In genomic region chr18:44803019-44803650, GRCh38 we compare ENCODE assay signal across 8 cellular contexts.
DNase-seq lines count a peak whose midpoint lies in the region; ATAC-seq and TF ChIP-seq lines count a peak whose summit lies in the region.

No MANE protein-coding gene starts in this region.

- intact Hi-C loops in stomach (cut with DNase I; ENCODE audit: low total_unique reads) = no loop called here

- TF ChIP-seq EP300 in stomach (IDR thresholded peaks at IDR 0.05) = peak; percentile 96

- H3K4me1 Mint-ChIP-seq in WTC11 = peaks cover 20% of the 10 kb centered on the region

- H3K27ac Mint-ChIP-seq in WTC11 = no peak overlapping the region

- H3K36me3 Mint-ChIP-seq in WTC11 = peaks cover 14% of the 10 kb centered on the region

- H3K9me3 ChIP-seq in stomach = no peaks in the 10 kb centered on the region

- POLR2A ChIA-PET in HEK293T (lab: Yijun Ruan, JAX) (interaction anchor here (0.6 to 1.1 kb wide), 2 partner anchors 11 to 13 kb away, joined by 3 to 4 read pairs; no protein-coding TSS in a partner anchor), WTC11 (lab: Charles Lee) (no interaction called here)

- H3K4me1 ChIP-seq in stomach = peaks cover 36 to 93% (median 72%) of the 10 kb centered on the region in 4 donors

- TF ChIP-seq CTCF in WTC11 (IDR thresholded peaks at IDR 0.05) (no peak), stomach (IDR thresholded peaks at IDR 0.05) (no peak)

- no peak overlapping the region for H3K4me3 ChIP-seq in stomach

- H3K27ac ChIP-seq in stomach = peak overlapping the region; percentile 59 to 90 (median 85)

- WGBS in stomach, 5 donors = 18 to 37% (median 27%) methylated on average over 7 of the region's 7 CpGs

- no peaks in the 10 kb centered on the region; the same call in 1 of the 2 replicates for H3K27me3 Mint-ChIP-seq in WTC11 (ENCODE audit: low read depth)

- H3K4me3 Mint-ChIP-seq in WTC11 = no peak overlapping the region

- DNase-seq in HEK293T (ENCODE audit: extremely low spot score) = peak; percentile 10
- DNase-seq in WTC11 (ENCODE audit: low spot score) = no peak
- peak; percentile 16 for DNase-seq in iPS-NIHi11 (ENCODE audit: low spot score)
- DNase-seq in stomach = peak; percentile 78
- no peak for DNase-seq in activated CD4-positive, alpha-beta T cell treated with anti-CD3 and anti-CD28 coated beads, Interleukin-2, amount 50 U/mL, for 48 hours
- DNase-seq in NOMO-1 treated with DMSO at 0.1 percent for 48 hours (lab: John Stamatoyannopoulos, UW; ENCODE audit: unreplicated experiment) = no peak
- no peak for DNase-seq in GDM1 (lab: John Stamatoyannopoulos, UW)

- no peaks in the 10 kb centered on the region for H3K27me3 ChIP-seq in stomach

- CTCF ChIA-PET in HEK293T (lab: Yijun Ruan, JAX) = interaction anchor here (0.6 kb wide), 1 partner anchor 636 kb away, joined by 3 read pairs; no protein-coding TSS in a partner anchor
- CTCF ChIA-PET in WTC11 (lab: Charles Lee) = no interaction called here

- H3K9me3 Mint-ChIP-seq in WTC11 = peaks cover 15% of the 10 kb centered on the region

- no peak for TF ChIP-seq POLR2A in stomach (IDR thresholded peaks at IDR 0.05)

- ATAC-seq in WTC11 = peak; percentile 89
- ATAC-seq in GM18867 (IDR thresholded peaks at IDR 0.05; ENCODE audit: unreplicated experiment) = no peak

- H3K36me3 ChIP-seq in stomach = no peaks in the 10 kb centered on the region

TF ChIP-seq in HEK293T, 16 proteins besides CTCF, POLR2A, EP300 and RAD21:
- TF ChIP-seq SP1 (IDR thresholded peaks at IDR 0.05) = no peak
- TF ChIP-seq LEF1 (IDR thresholded peaks at IDR 0.05; ENCODE audit: borderline replicate concordance) = no peak

TF ChIP-seq in WTC11, 78 proteins besides CTCF, POLR2A, EP300 and RAD21:
- TF ChIP-seq E2F4 (CRISPR knock-in tag; IDR thresholded peaks at IDR 0.05; ENCODE audit: borderline replicate concordance, low read depth) = no peak
- TF ChIP-seq ATF3 (CRISPR knock-in tag; conservative IDR thresholded peaks at IDR 0.05) = no peak
- no peak for TF ChIP-seq ZBTB43 (CRISPR knock-in tag; IDR thresholded peaks at IDR 0.05)
- no peak for TF ChIP-seq HMGA2 (CRISPR knock-in tag; IDR thresholded peaks at IDR 0.05)
- no peak for TF ChIP-seq ERG (CRISPR knock-in tag; IDR thresholded peaks at IDR 0.05)

Comparison
In these comparisons a context has a peak if more than half of its experiments do, and no peak if none do; other contexts are left out.
1. DNase-seq: peak in HEK293T (single experiment), iPS-NIHi11 (single experiment) and stomach (single experiment); none in WTC11 (single experiment), activated CD4-positive, alpha-beta T cell treated with anti-CD3 and anti-CD28 coated beads, Interleukin-2, amount 50 U/mL, for 48 hours (0 of 2), NOMO-1 treated with DMSO at 0.1 percent for 48 hours (single experiment) and GDM1 (single experiment).